In the genomic region with DNA sequence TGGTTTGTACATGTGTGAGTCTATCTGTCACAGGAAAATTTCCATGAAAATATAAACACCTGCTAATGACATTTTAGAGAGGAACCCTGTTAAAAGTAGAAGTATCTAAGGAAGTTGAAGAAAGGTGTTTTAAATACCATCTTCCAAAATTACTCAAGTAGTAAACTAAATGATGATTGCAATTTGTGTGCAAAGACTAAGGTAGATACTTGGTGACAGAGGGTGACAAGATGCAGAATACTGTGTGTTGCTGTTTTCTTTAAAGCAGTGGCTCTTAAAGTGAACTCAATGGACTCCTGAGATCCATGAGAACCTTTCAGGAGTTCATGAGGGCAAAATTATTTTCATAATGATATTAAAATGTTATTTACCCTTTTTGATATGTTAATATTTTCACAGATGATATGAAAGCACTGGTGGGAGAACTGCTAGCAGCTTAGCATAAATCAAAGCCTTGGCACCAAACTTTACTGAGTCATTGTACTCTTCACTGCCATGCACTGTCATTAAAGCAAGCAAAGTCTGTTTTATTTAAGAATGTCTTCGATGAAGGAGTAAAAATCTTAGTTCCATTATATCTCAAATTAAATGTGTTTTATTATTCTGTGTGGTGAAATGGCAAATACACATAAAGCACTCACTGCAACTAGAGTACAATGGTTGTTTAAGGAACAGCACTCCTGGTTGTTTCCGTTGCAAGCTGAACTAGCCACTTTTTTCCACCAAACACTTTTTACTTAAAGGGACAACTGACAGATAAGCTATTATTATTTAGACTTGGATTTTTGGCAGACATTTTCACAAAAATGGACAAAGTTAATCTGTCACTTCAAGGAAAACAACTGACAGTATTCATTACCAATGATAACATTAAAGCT, we compare ENCODE assay signal across 20 cellular contexts.
"Had no signal": no experiment of that assay in that cellular context is flagged by ENCODE, and none has a peak within 500 bp of the region (broad histone marks: within the 10 kb centered on the region; RNA-seq: fewer than 3 reads in every experiment).

No MANE protein-coding gene starts in this region.

- H3K36me3 ChIP-seq: gastroesophageal sphincter, sigmoid colon, tibial artery had no signal

- H3K27ac ChIP-seq: gastroesophageal sphincter, sigmoid colon, tibial artery had no signal

- H3K4me3 ChIP-seq: gastroesophageal sphincter, sigmoid colon, tibial artery had no signal

- DNase-seq: activated CD4-positive, alpha-beta T cell treated with anti-CD3 and anti-CD28 coated beads, Interleukin-2, amount 50 U/mL, for 4 hours; activated CD8-positive, alpha-beta memory T cell treated with anti-CD3 and anti-CD28 coated beads for 24 hours; activated CD8-positive, alpha-beta memory T cell treated with anti-CD3 and anti-CD28 coated beads, Interleukin-2, amount 50 U/mL, for 48 hours; activated effector memory CD4-positive, alpha-beta T cell treated with anti-CD3 and anti-CD28 coated beads, Interleukin-2, amount 50 U/mL, for 16 hours; activated naive CD4-positive, alpha-beta T cell treated with anti-CD3 and anti-CD28 coated beads, Interleukin-2, amount 10 ng/mL, durations not matched to agents 7 days and 5 days; activated T-cell treated with anti-CD3 and anti-CD28 coated beads, Interleukin-2, amount 50 U/mL, for 48 hours; effector CD8-positive, alpha-beta T cell; head of caudate nucleus; hypothalamus; left cardiac atrium; midbrain; natural killer cell; sigmoid colon; stimulated activated CD4-positive, alpha-beta T cell treated with anti-CD3 and anti-CD28 coated beads, Interleukin-2, amount 100 ng/mL, for 48 hours; stimulated activated CD8-positive, alpha-beta memory T cell treated with anti-CD3 and anti-CD28 coated beads, Interleukin-4, amount 100 ng/mL, for 48 hours; stimulated activated naive CD4-positive, alpha-beta T cell treated with Interleukin-2 at 50 U/mL for 16 hours; T-cell; tibial artery had no signal

- ATAC-seq: gastroesophageal sphincter, left cardiac atrium, natural killer cell, T-cell had no signal

- FAIRE-seq: TTC549 had no signal

- H3K27me3 ChIP-seq: gastroesophageal sphincter, sigmoid colon, tibial artery had no signal

- H3K9me3 ChIP-seq: gastroesophageal sphincter, sigmoid colon, tibial artery had no signal
